1 cellular context compared by ENCODE assay signal in the genomic region with DNA sequence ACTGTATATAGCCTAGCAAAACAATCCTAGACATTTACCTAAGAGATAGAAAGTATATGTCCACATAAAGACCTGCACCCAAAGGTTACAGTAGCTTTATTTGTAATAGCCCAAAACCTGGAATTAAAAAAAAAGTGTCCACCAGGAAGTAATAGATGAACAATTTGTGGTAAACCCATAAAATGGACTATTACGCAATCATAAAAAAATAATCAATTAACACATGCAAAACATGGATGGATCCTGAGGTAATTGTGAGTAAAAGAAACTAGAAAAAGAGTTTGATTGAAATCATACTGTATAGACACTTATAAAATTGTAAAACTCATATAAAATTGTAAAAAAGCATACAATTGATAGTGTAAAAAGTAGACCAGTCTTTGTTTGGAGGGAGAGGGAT.
TF ChIP-seq lines count a peak whose summit lies in the region.

No MANE protein-coding gene starts in this region.

TF ChIP-seq in A549, 52 proteins besides CTCF, POLR2A, EP300 and RAD21 (continued from another document):
- TF ChIP-seq HMGXB4 (CRISPR knock-in tag; IDR thresholded peaks at IDR 0.05; ENCODE audit: borderline replicate concordance) = no peak
